In genomic region chr15:80967991-80968510, GRCh38 we compare ENCODE assay signal across 14 cellular contexts.
"Had no signal": no experiment of that assay in that cellular context is flagged by ENCODE, and none has a peak within 500 bp of the region (broad histone marks: within the 10 kb centered on the region; RNA-seq: fewer than 3 reads in every experiment).

No MANE protein-coding gene starts in this region.

- ATAC-seq: activated naive CD4-positive, alpha-beta T cell treated with anti-CD3 and anti-CD28 coated beads, Interleukin-2, amount 50 U/mL, for 72 hours; activated T-cell treated with anti-CD3 and anti-CD28 coated beads, Interleukin-2, amount 50 U/mL, for 4 hours; foreskin keratinocyte; left lung; naive thymus-derived CD4-positive, alpha-beta T cell; sciatic nerve; stimulated activated naive CD8-positive, alpha-beta T cell treated with anti-CD3 and anti-CD28 coated beads, Interleukin-15, Interleukin-2, amounts not matched to agents 100 U/mL and 50 U/mL, for 24 hours had no signal

- DNase-seq: activated CD4-positive, alpha-beta T cell treated with anti-CD3 and anti-CD28 coated beads, Interleukin-2, amount 50 U/mL, for 1 hour; activated effector memory CD4-positive, alpha-beta T cell treated with anti-CD3 and anti-CD28 coated beads, Interleukin-2, amount 50 U/mL, for 16 hours; activated T-cell treated with anti-CD3 and anti-CD28 coated beads, Interleukin-2, amount 50 U/mL, for 4 hours; amniotic stem cell; foreskin keratinocyte; left lung; naive thymus-derived CD4-positive, alpha-beta T cell; stimulated activated CD4-positive, alpha-beta T cell treated with anti-CD3 and anti-CD28 coated beads, Interleukin-4, amount 100 ng/mL, for 1 hour; stimulated activated naive CD8-positive, alpha-beta T cell treated with anti-CD3 and anti-CD28 coated beads, Interleukin-15, Interleukin-2, amounts not matched to agents 100 U/mL and 50 U/mL, for 24 hours; testis had no signal

- H3K27ac ChIP-seq: brain microvascular endothelial cell, foreskin keratinocyte, left lung, neutrophil, testis had no signal

- H3K4me3 ChIP-seq: left lung, testis had no signal
